Comparison of ENCODE assay signal across 1 cellular context in genomic region chr18:62584241-62585120, GRCh38.
TF ChIP-seq lines count a peak whose summit lies in the region.

No MANE protein-coding gene starts in this region.

TF ChIP-seq in HepG2, 621 proteins besides CTCF, POLR2A, EP300 and RAD21 (continued from another document and continues in another):
- no peak for TF ChIP-seq CENPBD1 (CRISPR knock-in tag; IDR thresholded peaks at IDR 0.05; ENCODE audit: borderline replicate concordance, low read depth)
- no peak for TF ChIP-seq NFE2L2 (IDR thresholded peaks at IDR 0.05; ENCODE audit: low read length)
- TF ChIP-seq ZNF414 (CRISPR knock-in tag; IDR thresholded peaks at IDR 0.05) = peak; percentile 76; the same call in 1 of the 2 replicates
- TF ChIP-seq TARDBP (CRISPR knock-in tag; IDR thresholded peaks at IDR 0.05) = no peak
- no peak for TF ChIP-seq MYC (CRISPR knock-in tag; IDR thresholded peaks at IDR 0.05; ENCODE audit: borderline replicate concordance)
- TF ChIP-seq ZNF329 (CRISPR knock-in tag; IDR thresholded peaks at IDR 0.05; ENCODE audit: low read depth) = no peak
- TF ChIP-seq, protein P1, sequence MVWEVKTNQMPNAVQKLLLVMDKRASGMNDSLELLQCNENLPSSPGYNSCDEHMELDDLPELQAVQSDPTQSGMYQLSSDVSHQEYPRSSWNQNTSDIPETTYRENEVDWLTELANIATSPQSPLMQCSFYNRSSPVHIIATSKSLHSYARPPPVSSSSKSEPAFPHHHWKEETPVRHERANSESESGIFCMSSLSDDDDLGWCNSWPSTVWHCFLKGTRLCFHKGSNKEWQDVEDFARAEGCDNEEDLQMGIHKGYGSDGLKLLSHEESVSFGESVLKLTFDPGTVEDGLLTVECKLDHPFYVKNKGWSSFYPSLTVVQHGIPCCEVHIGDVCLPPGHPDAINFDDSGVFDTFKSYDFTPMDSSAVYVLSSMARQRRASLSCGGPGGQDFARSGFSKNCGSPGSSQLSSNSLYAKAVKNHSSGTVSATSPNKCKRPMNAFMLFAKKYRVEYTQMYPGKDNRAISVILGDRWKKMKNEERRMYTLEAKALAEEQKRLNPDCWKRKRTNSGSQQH (CRISPR knock-in tag; IDR thresholded peaks at IDR 0.05; ENCODE audit: low read depth) = no peak
- no peak for TF ChIP-seq PREB (CRISPR knock-in tag; IDR thresholded peaks at IDR 0.05)
- TF ChIP-seq ARNTL (CRISPR knock-in tag; IDR thresholded peaks at IDR 0.05) = no peak
- no peak for TF ChIP-seq NFE2 (CRISPR knock-in tag; IDR thresholded peaks at IDR 0.05)
- no peak for TF ChIP-seq ZFP36L1 (CRISPR knock-in tag; IDR thresholded peaks at IDR 0.05)
- no peak for TF ChIP-seq ELF4 (CRISPR knock-in tag; IDR thresholded peaks at IDR 0.05; ENCODE audit: borderline replicate concordance)
- no peak for TF ChIP-seq SMYD3 (CRISPR knock-in tag; IDR thresholded peaks at IDR 0.05)
- TF ChIP-seq ZNF430 (CRISPR knock-in tag; IDR thresholded peaks at IDR 0.05) = no peak
- TF ChIP-seq ZNF260 (CRISPR knock-in tag; IDR thresholded peaks at IDR 0.05; ENCODE audit: borderline replicate concordance, low read depth) = no peak
- TF ChIP-seq SAP130 (CRISPR knock-in tag; IDR thresholded peaks at IDR 0.05; ENCODE audit: low read depth) = peak; percentile 52
- TF ChIP-seq NCOA1 (CRISPR knock-in tag; IDR thresholded peaks at IDR 0.05) = 0 out of 2 replicates have a peak, but pooled peaks have one; percentile 34
- no peak for TF ChIP-seq SNAPC2 (CRISPR knock-in tag; IDR thresholded peaks at IDR 0.05)
- no peak for TF ChIP-seq ZNF781 (CRISPR knock-in tag; IDR thresholded peaks at IDR 0.05; ENCODE audit: borderline replicate concordance, not compliant biosample characterization)
- no peak for TF ChIP-seq ZNF546 (CRISPR knock-in tag; conservative IDR thresholded peaks at IDR 0.05)
- 0 out of 2 replicates have a peak, but pooled peaks have one; percentile 46 for TF ChIP-seq KDM4B (CRISPR knock-in tag; IDR thresholded peaks at IDR 0.05)
- TF ChIP-seq ZNF253 (CRISPR knock-in tag; IDR thresholded peaks at IDR 0.05; ENCODE audit: borderline replicate concordance) = no peak
- TF ChIP-seq, protein P2, sequence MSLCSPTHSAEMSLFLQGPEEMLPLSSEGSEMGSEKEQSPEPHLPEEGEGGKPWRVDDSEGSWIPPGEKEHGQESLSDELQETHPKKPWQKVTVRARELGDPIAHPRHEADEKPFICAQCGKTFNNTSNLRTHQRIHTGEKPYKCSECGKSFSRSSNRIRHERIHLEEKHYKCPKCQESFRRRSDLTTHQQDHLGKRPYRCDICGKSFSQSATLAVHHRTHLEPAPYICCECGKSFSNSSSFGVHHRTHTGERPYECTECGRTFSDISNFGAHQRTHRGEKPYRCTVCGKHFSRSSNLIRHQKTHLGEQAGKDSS (CRISPR knock-in tag; IDR thresholded peaks at IDR 0.05; ENCODE audit: borderline replicate concordance, low read depth) = peak; percentile 20; the same call in 1 of the 2 replicates
- no peak for TF ChIP-seq ZHX1 (CRISPR knock-in tag; IDR thresholded peaks at IDR 0.05; ENCODE audit: low read depth)
- no peak for TF ChIP-seq NR1H2 (CRISPR knock-in tag; IDR thresholded peaks at IDR 0.05; ENCODE audit: borderline replicate concordance, low read depth)
- TF ChIP-seq KAT2B (IDR thresholded peaks at IDR 0.05; ENCODE audit: borderline replicate concordance, low read depth, low read length) = no peak
- TF ChIP-seq, protein P3, sequence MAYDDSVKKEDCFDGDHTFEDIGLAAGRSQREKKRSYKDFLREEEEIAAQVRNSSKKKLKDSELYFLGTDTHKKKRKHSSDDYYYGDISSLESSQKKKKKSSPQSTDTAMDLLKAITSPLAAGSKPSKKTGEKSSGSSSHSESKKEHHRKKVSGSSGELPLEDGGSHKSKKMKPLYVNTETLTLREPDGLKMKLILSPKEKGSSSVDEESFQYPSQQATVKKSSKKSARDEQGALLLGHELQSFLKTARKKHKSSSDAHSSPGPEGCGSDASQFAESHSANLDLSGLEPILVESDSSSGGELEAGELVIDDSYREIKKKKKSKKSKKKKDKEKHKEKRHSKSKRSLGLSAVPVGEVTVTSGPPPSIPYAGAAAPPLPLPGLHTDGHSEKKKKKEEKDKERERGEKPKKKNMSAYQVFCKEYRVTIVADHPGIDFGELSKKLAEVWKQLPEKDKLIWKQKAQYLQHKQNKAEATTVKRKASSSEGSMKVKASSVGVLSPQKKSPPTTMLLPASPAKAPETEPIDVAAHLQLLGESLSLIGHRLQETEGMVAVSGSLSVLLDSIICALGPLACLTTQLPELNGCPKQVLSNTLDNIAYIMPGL (CRISPR knock-in tag; IDR thresholded peaks at IDR 0.05; ENCODE audit: borderline replicate concordance in 1 of 2, low read depth in 1 of 2) = peak; percentile 64 to 90; a peak in 3 of 4 replicates
- no peak for TF ChIP-seq E2F1 (CRISPR knock-in tag; IDR thresholded peaks at IDR 0.05)
- no peak for TF ChIP-seq POLR2AphosphoS5 (IDR thresholded peaks at IDR 0.05; ENCODE audit: low read depth, low read length)
- peak; percentile 36 for TF ChIP-seq CCAR2 (optimal IDR thresholded peaks at IDR 0.05; ENCODE audit: low read depth, low read length)
- no peak; the same call in 1 of the 2 replicates for TF ChIP-seq ZNF687 (CRISPR knock-in tag; IDR thresholded peaks at IDR 0.05)
- no peak for TF ChIP-seq ZFP90 (CRISPR knock-in tag; IDR thresholded peaks at IDR 0.05; ENCODE audit: borderline replicate concordance)
- no peak for TF ChIP-seq JUN (CRISPR knock-in tag; IDR thresholded peaks at IDR 0.05)
- no peak for TF ChIP-seq ZNF44 (CRISPR knock-in tag; IDR thresholded peaks at IDR 0.05)
- TF ChIP-seq EEA1 (CRISPR knock-in tag; IDR thresholded peaks at IDR 0.05; ENCODE audit: borderline replicate concordance) = no peak
- TF ChIP-seq ONECUT2 (CRISPR knock-in tag; IDR thresholded peaks at IDR 0.05) = no peak
- peak; percentile 83 for TF ChIP-seq ZNF770 (CRISPR knock-in tag; IDR thresholded peaks at IDR 0.05)
- TF ChIP-seq SMC3 (IDR thresholded peaks at IDR 0.05; ENCODE audit: low read length) = peak; percentile 93
- TF ChIP-seq HIC2 (CRISPR knock-in tag; IDR thresholded peaks at IDR 0.05; ENCODE audit: low read depth) = no peak
- TF ChIP-seq RFX5 (IDR thresholded peaks at IDR 0.05; ENCODE audit: low read depth, low read length) = no peak
- TF ChIP-seq, protein P4, sequence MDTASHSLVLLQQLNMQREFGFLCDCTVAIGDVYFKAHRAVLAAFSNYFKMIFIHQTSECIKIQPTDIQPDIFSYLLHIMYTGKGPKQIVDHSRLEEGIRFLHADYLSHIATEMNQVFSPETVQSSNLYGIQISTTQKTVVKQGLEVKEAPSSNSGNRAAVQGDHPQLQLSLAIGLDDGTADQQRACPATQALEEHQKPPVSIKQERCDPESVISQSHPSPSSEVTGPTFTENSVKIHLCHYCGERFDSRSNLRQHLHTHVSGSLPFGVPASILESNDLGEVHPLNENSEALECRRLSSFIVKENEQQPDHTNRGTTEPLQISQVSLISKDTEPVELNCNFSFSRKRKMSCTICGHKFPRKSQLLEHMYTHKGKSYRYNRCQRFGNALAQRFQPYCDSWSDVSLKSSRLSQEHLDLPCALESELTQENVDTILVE (CRISPR knock-in tag; IDR thresholded peaks at IDR 0.05) = no peak
- TF ChIP-seq ZNF232 (CRISPR knock-in tag; IDR thresholded peaks at IDR 0.05; ENCODE audit: borderline replicate concordance) = no peak
